12 cellular contexts compared by ENCODE assay signal in the genomic region with DNA sequence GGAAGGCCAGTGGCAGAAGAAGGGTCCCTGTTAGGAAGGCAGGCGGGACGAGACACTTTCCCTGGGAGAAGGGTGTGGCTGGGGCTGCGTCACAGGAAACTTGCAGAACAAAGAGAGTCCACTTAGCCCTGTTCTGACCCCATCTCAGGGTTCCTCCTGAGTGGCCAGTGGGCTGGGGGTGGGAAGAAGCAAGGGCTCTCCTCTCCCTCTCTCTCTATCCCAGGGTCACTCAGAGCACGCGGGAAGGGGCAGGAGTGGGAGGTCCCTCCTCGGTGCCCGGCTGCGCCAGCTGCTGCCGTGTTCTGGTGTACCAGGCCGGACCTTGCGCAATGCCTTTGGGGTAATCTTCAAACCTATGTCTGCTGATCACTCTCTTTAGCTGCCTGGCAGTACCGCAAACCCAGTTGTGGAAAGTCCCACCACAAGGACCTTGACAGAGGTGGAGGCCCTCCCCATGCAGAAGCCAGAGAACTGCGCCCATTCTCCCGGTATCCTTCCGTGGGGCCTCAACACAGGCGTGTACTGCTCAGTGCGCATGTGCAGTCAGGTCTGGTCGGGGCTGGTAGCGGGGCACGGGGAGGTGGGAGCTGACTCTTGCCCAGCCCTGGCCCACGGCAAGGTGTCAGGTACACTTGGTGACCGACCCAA. TPM values are rescaled to one million over a fixed set of nuclear protein-coding genes. Genes with fewer than 3 reads are reported as not detected.
DNase-seq lines count a peak whose midpoint lies in the region; ATAC-seq and TF ChIP-seq lines count a peak whose summit lies in the region.
"Had no signal": no experiment of that assay in that cellular context is flagged by ENCODE, and none has a peak within 500 bp of the region (broad histone marks: within the 10 kb centered on the region; RNA-seq: fewer than 3 reads in every experiment).

No MANE protein-coding gene starts in this region.

- no peaks in the 10 kb centered on the region for H3K36me3 ChIP-seq in SJSA1
- no peaks in the 10 kb centered on the region for H3K36me3 ChIP-seq in hepatocyte (replicated peaks; ENCODE audit: insufficient read depth, low read depth)

- H3K27ac ChIP-seq in SJSA1 (peak overlapping the region; percentile 95), hepatocyte (peak overlapping the region; percentile 66)
- H3K27ac ChIP-seq: parathyroid adenoma had no signal

- H3K4me1 ChIP-seq in SJSA1 (replicated peaks) (peaks cover 36% of the 10 kb centered on the region), hepatocyte (ENCODE audit: insufficient read depth) (peaks cover 18% of the 10 kb centered on the region)
- H3K4me1 ChIP-seq: parathyroid adenoma had no signal

- H3K4me3 ChIP-seq in SJSA1 (no peak overlapping the region), hepatocyte (no peak overlapping the region)
- H3K4me3 ChIP-seq: dorsolateral prefrontal cortex had no signal

- 92% methylated on average over 21 of the region's 22 CpGs for WGBS in hepatocyte (ENCODE audit: low lambda C conversion rate, missing lambda C conversion rate)

- H3K9me3 Mint-ChIP-seq in osteocyte (ENCODE audit: unreplicated experiment), result no peaks in the 10 kb centered on the region
- peaks cover 4% of the 10 kb centered on the region for H3K9me3 Mint-ChIP-seq in activated naive CD8-positive, alpha-beta T cell treated with anti-CD3 and anti-CD28 coated beads, Interleukin-2, amount 50 U/mL, for 24 hours

- no peaks in the 10 kb centered on the region for H3K36me3 Mint-ChIP-seq in osteocyte (ENCODE audit: unreplicated experiment)
- H3K36me3 Mint-ChIP-seq in activated naive CD8-positive, alpha-beta T cell treated with anti-CD3 and anti-CD28 coated beads, Interleukin-2, amount 50 U/mL, for 24 hours (ENCODE audit: low read depth), result no peaks in the 10 kb centered on the region

- H3K4me1 Mint-ChIP-seq in osteocyte (ENCODE audit: unreplicated experiment), result peaks cover 45% of the 10 kb centered on the region
- peaks cover 16% of the 10 kb centered on the region for H3K4me1 Mint-ChIP-seq in activated naive CD8-positive, alpha-beta T cell treated with anti-CD3 and anti-CD28 coated beads, Interleukin-2, amount 50 U/mL, for 24 hours

- no peak overlapping the region for H2AFZ ChIP-seq in hepatocyte
- H2AFZ ChIP-seq: parathyroid adenoma had no signal

- no peak overlapping the region for H3K4me2 ChIP-seq in hepatocyte

- no peaks in the 10 kb centered on the region for H3K27me3 Mint-ChIP-seq in osteocyte (ENCODE audit: unreplicated experiment)
- no peaks in the 10 kb centered on the region for H3K27me3 Mint-ChIP-seq in activated naive CD8-positive, alpha-beta T cell treated with anti-CD3 and anti-CD28 coated beads, Interleukin-2, amount 50 U/mL, for 24 hours

- TF ChIP-seq CTCF in hepatocyte (IDR thresholded peaks at IDR 0.05; ENCODE audit: poor library complexity), result no peak
- TF ChIP-seq CTCF in osteocyte (IDR thresholded peaks at IDR 0.05), result no peak

- no peaks in the 10 kb centered on the region for H3K9me2 ChIP-seq in hepatocyte (replicated peaks; ENCODE audit: insufficient read depth)

- no peaks in the 10 kb centered on the region for H4K20me1 ChIP-seq in hepatocyte (ENCODE audit: insufficient read depth, poor library complexity, severe bottlenecking)

- peak; percentile 33 for DNase-seq in Daoy (ENCODE audit: low read depth)
- DNase-seq in SJSA1 (ENCODE audit: low read depth in 1 of 2, low spot score in 2 of 2), result peak in 1 of 2 experiments; percentile 66
- DNase-seq in hepatocyte (ENCODE audit: low spot score), result no peak
- DNase-seq in osteocyte (ENCODE audit: extremely low spot score, unreplicated experiment), result no peak
- DNase-seq in activated naive CD8-positive, alpha-beta T cell treated with anti-CD3 and anti-CD28 coated beads, Interleukin-2, amount 50 U/mL, for 24 hours, result no peak
- DNase-seq: AML-193; stimulated activated CD4-positive, alpha-beta T cell treated with anti-CD3 and anti-CD28 coated beads, Interleukin-2, amount 100 ng/mL, for 24 hours had no signal

- ATAC-seq in GM21367 (IDR thresholded peaks at IDR 0.05; ENCODE audit: unreplicated experiment) (no peak), GM18873 (IDR thresholded peaks at IDR 0.05; ENCODE audit: low FRiP score, unreplicated experiment) (no peak)
- no peak for ATAC-seq in activated naive CD8-positive, alpha-beta T cell treated with anti-CD3 and anti-CD28 coated beads, Interleukin-2, amount 50 U/mL, for 24 hours
- no peak for ATAC-seq in activated CD4-positive, CD25-positive, alpha-beta regulatory T cell treated with anti-CD3 and anti-CD28 coated beads, Interleukin-2, amount 50 U/mL, for 24 hours

- H3K9me3 ChIP-seq in SJSA1 (replicated peaks) (no peaks in the 10 kb centered on the region), hepatocyte (ENCODE audit: low read depth) (no peaks in the 10 kb centered on the region)

- no peak overlapping the region for H3K4me3 Mint-ChIP-seq in osteocyte (ENCODE audit: unreplicated experiment)
- no peak overlapping the region for H3K4me3 Mint-ChIP-seq in activated naive CD8-positive, alpha-beta T cell treated with anti-CD3 and anti-CD28 coated beads, Interleukin-2, amount 50 U/mL, for 24 hours

- H3K27me3 ChIP-seq in SJSA1 (replicated peaks) (no peaks in the 10 kb centered on the region), hepatocyte (no peaks in the 10 kb centered on the region)
- H3K27me3 ChIP-seq: dorsolateral prefrontal cortex had no signal

- H3K27ac Mint-ChIP-seq in osteocyte (ENCODE audit: unreplicated experiment), result peak overlapping the region; percentile 58
- H3K27ac Mint-ChIP-seq in activated naive CD8-positive, alpha-beta T cell treated with anti-CD3 and anti-CD28 coated beads, Interleukin-2, amount 50 U/mL, for 24 hours, result no peak overlapping the region

- H3K79me2 ChIP-seq in hepatocyte, result no peaks in the 10 kb centered on the region
- H3K79me2 ChIP-seq: parathyroid adenoma had no signal

RNA-seq across cellular contexts. Expression of a gene that starts 47.8 kb away (rescaled TPM):
- 24.5 and 31.9 TPM in 2 replicates for total RNA-seq in Daoy (2014; rRNA removed; shearing (Covaris generic))
- 84.5 and 89.7 TPM in 2 replicates for total RNA-seq in SJSA1 (2014; rRNA removed; shearing (Covaris generic))
- total RNA-seq in hepatocyte (25.6 and 36.5 TPM in 2 replicates), osteocyte (42.2 and 43.6 TPM in 2 replicates)
- 24.4 and 24.7 TPM in 2 replicates for polyA plus RNA-seq in hepatocyte
